ENCODE assay signal across 1 cellular context in genomic region chr19:45467456-45468158, GRCh38.
A peak's percentile ranks its signal among the peaks of the same experiment; 100 is the strongest.
TF ChIP-seq lines count a peak whose summit lies in the region.

TSS of gene FOSB (plus strand) at chr19:45467996. CDS start at chr19:45468587, 591 bp downstream.

TF ChIP-seq in GM12878, 131 proteins besides CTCF, POLR2A, EP300 and RAD21 (continued from another document and continues in another):
- no peak for TF ChIP-seq MLLT1 (IDR thresholded peaks at IDR 0.05)
- TF ChIP-seq ATF2 (IDR thresholded peaks at IDR 0.05; ENCODE audit: low read length) = peak; percentile 95; the same call in 1 of the 2 replicates
- peak; percentile 55; the same call in 1 of the 2 replicates for TF ChIP-seq GATAD2B (conservative IDR thresholded peaks at IDR 0.05; ENCODE audit: low read depth)
- TF ChIP-seq IKZF2 (IDR thresholded peaks at IDR 0.05) = no peak
- peak; percentile 98 to 99 for TF ChIP-seq SRF (IDR thresholded peaks at IDR 0.05; ENCODE audit: low read depth in 2 of 2, low read length in 2 of 2)
- peak; percentile 81; the same call in 1 of the 3 replicates for TF ChIP-seq POU2F2 (IDR thresholded peaks at IDR 0.05; ENCODE audit: borderline replicate concordance, low read depth, low read length)
- no peak for TF ChIP-seq KLF5 (IDR thresholded peaks at IDR 0.05; ENCODE audit: partially characterized antibody)
- no peak for TF ChIP-seq MYB (IDR thresholded peaks at IDR 0.05; ENCODE audit: borderline replicate concordance, low read depth, low read length)
- no peak for TF ChIP-seq TCF7 (IDR thresholded peaks at IDR 0.05; ENCODE audit: borderline replicate concordance)
- no peak for TF ChIP-seq NFYA (IDR thresholded peaks at IDR 0.05; ENCODE audit: borderline replicate concordance, low read depth, low read length)
- no peak for TF ChIP-seq CBX5 (IDR thresholded peaks at IDR 0.05; ENCODE audit: low read depth)
- no peak for TF ChIP-seq ZSCAN29 (IDR thresholded peaks at IDR 0.05)
- peak; percentile 76 for TF ChIP-seq TAF1 (IDR thresholded peaks at IDR 0.05; ENCODE audit: borderline replicate concordance, low read depth, low read length)
- no peak for TF ChIP-seq ZNF592 (IDR thresholded peaks at IDR 0.05)
- TF ChIP-seq BHLHE40 (IDR thresholded peaks at IDR 0.05; ENCODE audit: borderline replicate concordance in 1 of 2, low read depth in 2 of 2, low read length in 1 of 2) = peak in 1 of 2 experiments; percentile 59; a peak in 2 of 4 replicates
- peak; percentile 70; the same call in 1 of the 2 replicates for TF ChIP-seq TBL1XR1 (IDR thresholded peaks at IDR 0.05; ENCODE audit: low read depth, low read length)
- TF ChIP-seq JUND (IDR thresholded peaks at IDR 0.05; ENCODE audit: low read depth, low read length) = peak; percentile 70; the same call in 1 of the 2 replicates
- TF ChIP-seq SREBF1 (IDR thresholded peaks at IDR 0.05; ENCODE audit: low read length) = no peak
- peak; percentile 95 for TF ChIP-seq NBN (IDR thresholded peaks at IDR 0.05)
- peak; percentile 99 for TF ChIP-seq ATF7 (IDR thresholded peaks at IDR 0.05; ENCODE audit: low read depth)
- no peak for TF ChIP-seq PML (IDR thresholded peaks at IDR 0.05; ENCODE audit: low read length)
- TF ChIP-seq BACH1 (IDR thresholded peaks at IDR 0.05; ENCODE audit: borderline replicate concordance) = no peak
- TF ChIP-seq SMARCA5 (IDR thresholded peaks at IDR 0.05) = no peak
- TF ChIP-seq TCF12 (IDR thresholded peaks at IDR 0.05; ENCODE audit: low read depth, low read length) = 0 out of 2 replicates have a peak, but pooled peaks have one; percentile 8
- TF ChIP-seq SKIL (IDR thresholded peaks at IDR 0.05; ENCODE audit: low read depth, poor library complexity, severe bottlenecking) = no peak
- peak; percentile 46; the same call in 1 of the 2 replicates for TF ChIP-seq NR2F1 (conservative IDR thresholded peaks at IDR 0.05)
- TF ChIP-seq RUNX3 (IDR thresholded peaks at IDR 0.05; ENCODE audit: low read length) = peak; percentile 35; the same call in 1 of the 2 replicates
- TF ChIP-seq HDAC6 (IDR thresholded peaks at IDR 0.05; ENCODE audit: unreplicated experiment) = peak; percentile 78
- TF ChIP-seq IKZF1 (conservative IDR thresholded peaks at IDR 0.05) = peak; percentile 77
- TF ChIP-seq CBX3 (IDR thresholded peaks at IDR 0.05; ENCODE audit: borderline replicate concordance, low read depth) = no peak
- TF ChIP-seq MTA3 (IDR thresholded peaks at IDR 0.05; ENCODE audit: borderline replicate concordance, low read length) = no peak
- no peak for TF ChIP-seq E2F8 (IDR thresholded peaks at IDR 0.05; ENCODE audit: low read depth, partially characterized antibody)
- peak; percentile 56; the same call in 1 of the 2 replicates for TF ChIP-seq LARP7 (IDR thresholded peaks at IDR 0.05)
- peak; percentile 86 for TF ChIP-seq SIN3A (IDR thresholded peaks at IDR 0.05; ENCODE audit: low read depth, low read length)
- peak; percentile 97 for TF ChIP-seq NKRF (conservative IDR thresholded peaks at IDR 0.05)
- peak; percentile 95 for TF ChIP-seq POLR2AphosphoS5 (IDR thresholded peaks at IDR 0.05; ENCODE audit: low read length)
- TF ChIP-seq POLR2AphosphoS2 (IDR thresholded peaks at IDR 0.05; ENCODE audit: low read depth, low read length) = 0 out of 2 replicates have a peak, but pooled peaks have one; percentile 26
- peak; percentile 66; the same call in 1 of the 2 replicates for TF ChIP-seq DPF2 (IDR thresholded peaks at IDR 0.05)
- TF ChIP-seq NRF1 (conservative IDR thresholded peaks at IDR 0.05; ENCODE audit: low read depth, low read length) = peak; percentile 83
- TF ChIP-seq ATF3 (IDR thresholded peaks at IDR 0.05; ENCODE audit: borderline replicate concordance, extremely low read depth, low read depth, low read length) = 0 out of 2 replicates have a peak, but pooled peaks have one; percentile 9
- TF ChIP-seq KDM1A (IDR thresholded peaks at IDR 0.05; ENCODE audit: borderline replicate concordance) = no peak
- peak; percentile 58; the same call in 1 of the 2 replicates for TF ChIP-seq ZBTB33 (IDR thresholded peaks at IDR 0.05)
- peak; percentile 65 for TF ChIP-seq RELA (IDR thresholded peaks at IDR 0.05; ENCODE audit: borderline replicate concordance, partially characterized antibody)
- peak; percentile 14 for TF ChIP-seq MEF2B (IDR thresholded peaks at IDR 0.05; ENCODE audit: partially characterized antibody, poor library complexity, severe bottlenecking)
